Comparison of ENCODE assay signal across 22 cellular contexts in the genomic region with DNA sequence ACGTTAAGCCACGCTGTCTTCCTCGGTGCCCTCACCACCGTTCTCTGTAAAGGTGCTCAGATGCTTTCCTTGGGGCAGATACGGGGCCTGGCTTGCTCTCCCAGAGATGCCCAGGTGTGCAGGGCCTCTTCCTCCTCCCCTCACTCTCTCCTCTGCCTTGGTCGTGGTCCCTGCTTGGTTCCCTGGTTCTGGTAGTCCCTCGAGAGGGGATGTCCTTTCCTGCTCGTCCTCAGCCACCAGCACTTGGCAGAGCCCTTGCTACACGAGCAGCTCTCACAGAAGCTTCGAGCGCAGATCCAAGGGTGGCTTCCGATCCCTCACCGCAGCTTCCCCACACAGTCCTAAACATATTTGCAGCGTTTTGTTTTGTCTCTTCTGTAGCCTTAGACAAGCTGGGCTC.
A peak's percentile ranks its signal among the peaks of the same experiment; 100 is the strongest.
DNase-seq lines count a peak whose midpoint lies in the region; ATAC-seq, FAIRE-seq and TF ChIP-seq lines count a peak whose summit lies in the region.
"Had no signal": no experiment of that assay in that cellular context is flagged by ENCODE, and none has a peak within 500 bp of the region (broad histone marks: within the 10 kb centered on the region; RNA-seq: fewer than 3 reads in every experiment).

No MANE protein-coding gene starts in this region.

- H3K4me1 Mint-ChIP-seq in activated T-cell treated with anti-CD3 and anti-CD28 coated beads, Interleukin-2, amount 50 U/mL, for 24 hours (ENCODE audit: low read depth), result peaks cover 11% of the 10 kb centered on the region
- peaks cover 5% of the 10 kb centered on the region for H3K4me1 Mint-ChIP-seq in WTC11
- H3K4me1 Mint-ChIP-seq in effector memory CD8-positive, alpha-beta T cell (ENCODE audit: low read depth in 2 of 2), result peaks cover 15 to 19% of the 10 kb centered on the region in 2 donors
- H3K4me1 Mint-ChIP-seq: CD14-positive monocyte had no signal

- H3K9me3 ChIP-seq in spleen, result no peaks in the 10 kb centered on the region
- H3K9me3 ChIP-seq: HAP-1 had no signal

- TF ChIP-seq CTCF in WTC11 (IDR thresholded peaks at IDR 0.05) (no peak), spleen (IDR thresholded peaks at IDR 0.05 in 8 of 11, conservative IDR thresholded peaks at IDR 0.05 in 3 of 11) (no peak)

- no peaks in the 10 kb centered on the region for H3K27me3 Mint-ChIP-seq in activated T-cell treated with anti-CD3 and anti-CD28 coated beads, Interleukin-2, amount 50 U/mL, for 24 hours
- H3K27me3 Mint-ChIP-seq in WTC11 (ENCODE audit: low read depth), result no peaks in the 10 kb centered on the region
- no peaks in the 10 kb centered on the region for H3K27me3 Mint-ChIP-seq in effector memory CD8-positive, alpha-beta T cell
- H3K27me3 Mint-ChIP-seq: IgD-negative memory B cell had no signal

- H3K36me3 Mint-ChIP-seq in activated T-cell treated with anti-CD3 and anti-CD28 coated beads, Interleukin-2, amount 50 U/mL, for 24 hours (ENCODE audit: low read depth), result peaks cover 68% of the 10 kb centered on the region
- H3K36me3 Mint-ChIP-seq in WTC11, result peaks cover 3% of the 10 kb centered on the region; the same call in 1 of the 2 replicates
- peaks cover 27% of the 10 kb centered on the region for H3K36me3 Mint-ChIP-seq in effector memory CD8-positive, alpha-beta T cell (ENCODE audit: insufficient read depth)

- no peak overlapping the region for H3K4me3 ChIP-seq in spleen
- H3K4me3 ChIP-seq: HAP-1 had no signal

- no peak for ATAC-seq in WTC11
- ATAC-seq in effector memory CD8-positive, alpha-beta T cell (replicated peaks), result no peak

- in situ Hi-C loops in G401 (cut with HindIII; ENCODE audit: low sequenced_read_pairs), result no loop called here

- peaks cover 0 to 96% (median 16%) of the 10 kb centered on the region in 6 donors for H3K36me3 ChIP-seq in spleen
- H3K36me3 ChIP-seq: HAP-1 had no signal

- DNase-seq in activated T-cell treated with anti-CD3 and anti-CD28 coated beads, Interleukin-2, amount 50 U/mL, for 24 hours, result no peak
- no peak for DNase-seq in activated T-cell treated with anti-CD3 and anti-CD28 coated beads, Interleukin-2, amount 50 U/mL, for 48 hours
- DNase-seq in WTC11 (ENCODE audit: low spot score) (no peak), spleen (peak; percentile 54), HTR-8/SVneo (ENCODE audit: insufficient read length, low spot score) (no peak), G401 (ENCODE audit: low spot score) (no peak)
- no peak for DNase-seq in effector memory CD8-positive, alpha-beta T cell
- no peak for DNase-seq in activated CD4-positive, alpha-beta T cell treated with anti-CD3 and anti-CD28 coated beads for 1 hour
- DNase-seq: AML-193, DMS79 treated with DMSO at 0.1 percent for 48 hours, Karpas-422, NCI-H1436, NCI-H1930, NCI-H226, NCI-H524, NCI-H82, OCI-M1, SHP77 treated with DMSO at 0.1 percent for 48 hours had no signal

- intact Hi-C loops in spleen (cut with DNase I; ENCODE audit: low total_unique reads), result no loop called here

- POLR2A ChIA-PET in WTC11 (lab: Charles Lee), result no interaction called here

- H3K4me1 ChIP-seq in spleen, result peaks cover 0 to 4% (median 0%) of the 10 kb centered on the region in 6 donors
- H3K4me1 ChIP-seq: HAP-1 had no signal

- H3K27me3 ChIP-seq in spleen (replicated peaks in 1 of 7), result no peaks in the 10 kb centered on the region

- WGBS in spleen, 5 donors, result 89 to 94% (median 91%) methylated on average over 14 of the region's 14 CpGs

- no peak overlapping the region for H3K4me3 Mint-ChIP-seq in activated T-cell treated with anti-CD3 and anti-CD28 coated beads, Interleukin-2, amount 50 U/mL, for 24 hours
- H3K4me3 Mint-ChIP-seq in WTC11, result no peak overlapping the region
- no peak overlapping the region for H3K4me3 Mint-ChIP-seq in effector memory CD8-positive, alpha-beta T cell
- H3K4me3 Mint-ChIP-seq: CD14-positive monocyte had no signal

- H3K9me3 Mint-ChIP-seq in activated T-cell treated with anti-CD3 and anti-CD28 coated beads, Interleukin-2, amount 50 U/mL, for 24 hours, result no peaks in the 10 kb centered on the region
- H3K9me3 Mint-ChIP-seq in WTC11, result no peaks in the 10 kb centered on the region
- no peaks in the 10 kb centered on the region for H3K9me3 Mint-ChIP-seq in effector memory CD8-positive, alpha-beta T cell
- H3K9me3 Mint-ChIP-seq: CD14-positive monocyte, IgD-negative memory B cell had no signal

- H3K27ac ChIP-seq in spleen, result no peak overlapping the region
- H3K27ac ChIP-seq: 22Rv1 had no signal

- no peak for TF ChIP-seq POLR2A in spleen (IDR thresholded peaks at IDR 0.05)

- FAIRE-seq in HTR-8/SVneo (lab: Jason Lieb, UNC), result no peak

- H3K27ac Mint-ChIP-seq in activated T-cell treated with anti-CD3 and anti-CD28 coated beads, Interleukin-2, amount 50 U/mL, for 24 hours, result peak overlapping the region; percentile 18
- H3K27ac Mint-ChIP-seq in WTC11, result peak overlapping the region; percentile 79; the same call in 1 of the 2 replicates
- peak overlapping the region; percentile 41 to 68 for H3K27ac Mint-ChIP-seq in effector memory CD8-positive, alpha-beta T cell

- CTCF ChIA-PET in WTC11 (lab: Charles Lee), result no interaction called here

TF ChIP-seq in WTC11, 78 proteins besides CTCF, POLR2A, EP300 and RAD21:
- TF ChIP-seq ELF4 (CRISPR knock-in tag; IDR thresholded peaks at IDR 0.05; ENCODE audit: low read depth) (no peak), SMAD4 (CRISPR knock-in tag; IDR thresholded peaks at IDR 0.05) (no peak), ZNF121 (CRISPR knock-in tag; IDR thresholded peaks at IDR 0.05) (no peak), SP1 (CRISPR knock-in tag; conservative IDR thresholded peaks at IDR 0.05) (no peak), ZNF396 (CRISPR knock-in tag; IDR thresholded peaks at IDR 0.05; ENCODE audit: borderline replicate concordance) (no peak), GRHL2 (CRISPR knock-in tag; IDR thresholded peaks at IDR 0.05; ENCODE audit: insufficient replicate concordance, severe bottlenecking) (no peak), IRF2 (CRISPR knock-in tag; IDR thresholded peaks at IDR 0.05; ENCODE audit: borderline replicate concordance, low read depth) (no peak), NFATC4 (CRISPR knock-in tag; IDR thresholded peaks at IDR 0.05) (no peak)
- TF ChIP-seq, protein P1, sequence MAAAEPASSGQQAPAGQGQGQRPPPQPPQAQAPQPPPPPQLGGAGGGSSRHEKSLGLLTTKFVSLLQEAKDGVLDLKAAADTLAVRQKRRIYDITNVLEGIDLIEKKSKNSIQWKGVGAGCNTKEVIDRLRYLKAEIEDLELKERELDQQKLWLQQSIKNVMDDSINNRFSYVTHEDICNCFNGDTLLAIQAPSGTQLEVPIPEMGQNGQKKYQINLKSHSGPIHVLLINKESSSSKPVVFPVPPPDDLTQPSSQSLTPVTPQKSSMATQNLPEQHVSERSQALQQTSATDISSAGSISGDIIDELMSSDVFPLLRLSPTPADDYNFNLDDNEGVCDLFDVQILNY (CRISPR knock-in tag; IDR thresholded peaks at IDR 0.05), result no peak
- TF ChIP-seq, protein P2, sequence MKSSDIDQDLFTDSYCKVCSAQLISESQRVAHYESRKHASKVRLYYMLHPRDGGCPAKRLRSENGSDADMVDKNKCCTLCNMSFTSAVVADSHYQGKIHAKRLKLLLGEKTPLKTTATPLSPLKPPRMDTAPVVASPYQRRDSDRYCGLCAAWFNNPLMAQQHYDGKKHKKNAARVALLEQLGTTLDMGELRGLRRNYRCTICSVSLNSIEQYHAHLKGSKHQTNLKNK (CRISPR knock-in tag; IDR thresholded peaks at IDR 0.05), result no peak
- TF ChIP-seq, protein P3, sequence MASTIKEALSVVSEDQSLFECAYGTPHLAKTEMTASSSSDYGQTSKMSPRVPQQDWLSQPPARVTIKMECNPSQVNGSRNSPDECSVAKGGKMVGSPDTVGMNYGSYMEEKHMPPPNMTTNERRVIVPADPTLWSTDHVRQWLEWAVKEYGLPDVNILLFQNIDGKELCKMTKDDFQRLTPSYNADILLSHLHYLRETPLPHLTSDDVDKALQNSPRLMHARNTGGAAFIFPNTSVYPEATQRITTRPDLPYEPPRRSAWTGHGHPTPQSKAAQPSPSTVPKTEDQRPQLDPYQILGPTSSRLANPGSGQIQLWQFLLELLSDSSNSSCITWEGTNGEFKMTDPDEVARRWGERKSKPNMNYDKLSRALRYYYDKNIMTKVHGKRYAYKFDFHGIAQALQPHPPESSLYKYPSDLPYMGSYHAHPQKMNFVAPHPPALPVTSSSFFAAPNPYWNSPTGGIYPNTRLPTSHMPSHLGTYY (CRISPR knock-in tag; IDR thresholded peaks at IDR 0.05), result no peak
- TF ChIP-seq, protein P4, sequence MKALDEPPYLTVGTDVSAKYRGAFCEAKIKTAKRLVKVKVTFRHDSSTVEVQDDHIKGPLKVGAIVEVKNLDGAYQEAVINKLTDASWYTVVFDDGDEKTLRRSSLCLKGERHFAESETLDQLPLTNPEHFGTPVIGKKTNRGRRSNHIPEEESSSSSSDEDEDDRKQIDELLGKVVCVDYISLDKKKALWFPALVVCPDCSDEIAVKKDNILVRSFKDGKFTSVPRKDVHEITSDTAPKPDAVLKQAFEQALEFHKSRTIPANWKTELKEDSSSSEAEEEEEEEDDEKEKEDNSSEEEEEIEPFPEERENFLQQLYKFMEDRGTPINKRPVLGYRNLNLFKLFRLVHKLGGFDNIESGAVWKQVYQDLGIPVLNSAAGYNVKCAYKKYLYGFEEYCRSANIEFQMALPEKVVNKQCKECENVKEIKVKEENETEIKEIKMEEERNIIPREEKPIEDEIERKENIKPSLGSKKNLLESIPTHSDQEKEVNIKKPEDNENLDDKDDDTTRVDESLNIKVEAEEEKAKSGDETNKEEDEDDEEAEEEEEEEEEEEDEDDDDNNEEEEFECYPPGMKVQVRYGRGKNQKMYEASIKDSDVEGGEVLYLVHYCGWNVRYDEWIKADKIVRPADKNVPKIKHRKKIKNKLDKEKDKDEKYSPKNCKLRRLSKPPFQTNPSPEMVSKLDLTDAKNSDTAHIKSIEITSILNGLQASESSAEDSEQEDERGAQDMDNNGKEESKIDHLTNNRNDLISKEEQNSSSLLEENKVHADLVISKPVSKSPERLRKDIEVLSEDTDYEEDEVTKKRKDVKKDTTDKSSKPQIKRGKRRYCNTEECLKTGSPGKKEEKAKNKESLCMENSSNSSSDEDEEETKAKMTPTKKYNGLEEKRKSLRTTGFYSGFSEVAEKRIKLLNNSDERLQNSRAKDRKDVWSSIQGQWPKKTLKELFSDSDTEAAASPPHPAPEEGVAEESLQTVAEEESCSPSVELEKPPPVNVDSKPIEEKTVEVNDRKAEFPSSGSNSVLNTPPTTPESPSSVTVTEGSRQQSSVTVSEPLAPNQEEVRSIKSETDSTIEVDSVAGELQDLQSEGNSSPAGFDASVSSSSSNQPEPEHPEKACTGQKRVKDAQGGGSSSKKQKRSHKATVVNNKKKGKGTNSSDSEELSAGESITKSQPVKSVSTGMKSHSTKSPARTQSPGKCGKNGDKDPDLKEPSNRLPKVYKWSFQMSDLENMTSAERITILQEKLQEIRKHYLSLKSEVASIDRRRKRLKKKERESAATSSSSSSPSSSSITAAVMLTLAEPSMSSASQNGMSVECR (CRISPR knock-in tag; IDR thresholded peaks at IDR 0.05; ENCODE audit: borderline replicate concordance), result no peak

Comparison
In these comparisons a context has a peak if more than half of its experiments do, and no peak if none do; other contexts are left out.
1. H3K27ac Mint-ChIP-seq: peak in every context shown above with its lines; median percentile 79 in WTC11; 54 in effector memory CD8-positive, alpha-beta T cell; 18 in activated T-cell treated with anti-CD3 and anti-CD28 coated beads, Interleukin-2, amount 50 U/mL, for 24 hours.